1 cellular context compared by ENCODE assay signal in the genomic region with DNA sequence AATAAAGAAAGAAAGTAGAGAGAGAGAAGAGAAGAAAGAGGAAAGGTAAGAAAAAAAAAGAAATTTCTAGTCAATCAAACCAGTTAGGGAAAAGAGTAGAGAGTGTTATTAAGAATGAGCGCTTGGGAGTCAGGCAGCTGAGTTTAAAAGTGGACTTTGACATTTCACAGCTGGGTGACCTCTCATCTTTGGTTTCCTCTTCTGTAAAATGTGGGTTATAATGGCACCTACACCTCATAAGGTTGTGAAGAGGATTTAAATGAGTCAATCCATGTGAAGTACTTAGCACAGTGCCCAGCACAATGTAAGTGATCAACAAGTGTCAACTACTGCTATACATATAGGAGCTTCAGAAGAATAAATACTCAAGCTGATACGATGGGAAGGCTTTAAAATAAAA.
TF ChIP-seq lines count a peak whose summit lies in the region.

No MANE protein-coding gene starts in this region.

TF ChIP-seq in GM12878, 131 proteins besides CTCF, POLR2A, EP300 and RAD21 (continued from another document):
- TF ChIP-seq, protein P1, sequence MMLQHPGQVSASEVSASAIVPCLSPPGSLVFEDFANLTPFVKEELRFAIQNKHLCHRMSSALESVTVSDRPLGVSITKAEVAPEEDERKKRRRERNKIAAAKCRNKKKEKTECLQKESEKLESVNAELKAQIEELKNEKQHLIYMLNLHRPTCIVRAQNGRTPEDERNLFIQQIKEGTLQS (IDR thresholded peaks at IDR 0.05; ENCODE audit: borderline replicate concordance, extremely low read depth, low read depth, low read length), result no peak
- TF ChIP-seq BRCA1 (IDR thresholded peaks at IDR 0.05; ENCODE audit: low read depth, low read length) (no peak), LARP7 (IDR thresholded peaks at IDR 0.05) (no peak), NR2C1 (IDR thresholded peaks at IDR 0.05) (peak; percentile 57; the same call in 1 of the 2 replicates), NFIC (IDR thresholded peaks at IDR 0.05; ENCODE audit: low read depth, low read length) (no peak), RELA (IDR thresholded peaks at IDR 0.05; ENCODE audit: borderline replicate concordance, partially characterized antibody) (no peak), CHD1 (IDR thresholded peaks at IDR 0.05; ENCODE audit: low read depth, low read length) (no peak), KDM1A (IDR thresholded peaks at IDR 0.05; ENCODE audit: borderline replicate concordance) (no peak), STAT1 (conservative IDR thresholded peaks at IDR 0.05) (no peak), IKZF2 (IDR thresholded peaks at IDR 0.05) (peak; percentile 46 to 67; a peak in 2 of 4 replicates), RB1 (IDR thresholded peaks at IDR 0.05; ENCODE audit: borderline replicate concordance) (no peak), GABPA (IDR thresholded peaks at IDR 0.05; ENCODE audit: low read depth) (no peak), EED (IDR thresholded peaks at IDR 0.05; ENCODE audit: low read depth) (no peak), WRNIP1 (IDR thresholded peaks at IDR 0.05; ENCODE audit: borderline replicate concordance, low read depth, low read length) (no peak), MTA3 (IDR thresholded peaks at IDR 0.05; ENCODE audit: borderline replicate concordance, low read length) (no peak), JUND (IDR thresholded peaks at IDR 0.05; ENCODE audit: low read depth, low read length) (no peak), CBFB (IDR thresholded peaks at IDR 0.05; ENCODE audit: low read depth) (no peak), RFX5 (IDR thresholded peaks at IDR 0.05; ENCODE audit: low read depth, low read length) (no peak), SPI1 (IDR thresholded peaks at IDR 0.05; ENCODE audit: borderline replicate concordance, insufficient read depth, low read depth, low read length) (no peak)
- TF ChIP-seq, protein P2, sequence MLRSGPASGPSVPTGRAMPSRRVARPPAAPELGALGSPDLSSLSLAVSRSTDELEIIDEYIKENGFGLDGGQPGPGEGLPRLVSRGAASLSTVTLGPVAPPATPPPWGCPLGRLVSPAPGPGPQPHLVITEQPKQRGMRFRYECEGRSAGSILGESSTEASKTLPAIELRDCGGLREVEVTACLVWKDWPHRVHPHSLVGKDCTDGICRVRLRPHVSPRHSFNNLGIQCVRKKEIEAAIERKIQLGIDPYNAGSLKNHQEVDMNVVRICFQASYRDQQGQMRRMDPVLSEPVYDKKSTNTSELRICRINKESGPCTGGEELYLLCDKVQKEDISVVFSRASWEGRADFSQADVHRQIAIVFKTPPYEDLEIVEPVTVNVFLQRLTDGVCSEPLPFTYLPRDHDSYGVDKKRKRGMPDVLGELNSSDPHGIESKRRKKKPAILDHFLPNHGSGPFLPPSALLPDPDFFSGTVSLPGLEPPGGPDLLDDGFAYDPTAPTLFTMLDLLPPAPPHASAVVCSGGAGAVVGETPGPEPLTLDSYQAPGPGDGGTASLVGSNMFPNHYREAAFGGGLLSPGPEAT (IDR thresholded peaks at IDR 0.05; ENCODE audit: low read depth), result 0 out of 2 replicates have a peak, but pooled peaks have one; percentile 23
- TF ChIP-seq, protein P3, sequence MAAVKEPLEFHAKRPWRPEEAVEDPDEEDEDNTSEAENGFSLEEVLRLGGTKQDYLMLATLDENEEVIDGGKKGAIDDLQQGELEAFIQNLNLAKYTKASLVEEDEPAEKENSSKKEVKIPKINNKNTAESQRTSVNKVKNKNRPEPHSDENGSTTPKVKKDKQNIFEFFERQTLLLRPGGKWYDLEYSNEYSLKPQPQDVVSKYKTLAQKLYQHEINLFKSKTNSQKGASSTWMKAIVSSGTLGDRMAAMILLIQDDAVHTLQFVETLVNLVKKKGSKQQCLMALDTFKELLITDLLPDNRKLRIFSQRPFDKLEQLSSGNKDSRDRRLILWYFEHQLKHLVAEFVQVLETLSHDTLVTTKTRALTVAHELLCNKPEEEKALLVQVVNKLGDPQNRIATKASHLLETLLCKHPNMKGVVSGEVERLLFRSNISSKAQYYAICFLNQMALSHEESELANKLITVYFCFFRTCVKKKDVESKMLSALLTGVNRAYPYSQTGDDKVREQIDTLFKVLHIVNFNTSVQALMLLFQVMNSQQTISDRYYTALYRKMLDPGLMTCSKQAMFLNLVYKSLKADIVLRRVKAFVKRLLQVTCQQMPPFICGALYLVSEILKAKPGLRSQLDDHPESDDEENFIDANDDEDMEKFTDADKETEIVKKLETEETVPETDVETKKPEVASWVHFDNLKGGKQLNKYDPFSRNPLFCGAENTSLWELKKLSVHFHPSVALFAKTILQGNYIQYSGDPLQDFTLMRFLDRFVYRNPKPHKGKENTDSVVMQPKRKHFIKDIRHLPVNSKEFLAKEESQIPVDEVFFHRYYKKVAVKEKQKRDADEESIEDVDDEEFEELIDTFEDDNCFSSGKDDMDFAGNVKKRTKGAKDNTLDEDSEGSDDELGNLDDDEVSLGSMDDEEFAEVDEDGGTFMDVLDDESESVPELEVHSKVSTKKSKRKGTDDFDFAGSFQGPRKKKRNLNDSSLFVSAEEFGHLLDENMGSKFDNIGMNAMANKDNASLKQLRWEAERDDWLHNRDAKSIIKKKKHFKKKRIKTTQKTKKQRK (IDR thresholded peaks at IDR 0.05; ENCODE audit: low read depth, low read length), result no peak
- TF ChIP-seq, protein P4, sequence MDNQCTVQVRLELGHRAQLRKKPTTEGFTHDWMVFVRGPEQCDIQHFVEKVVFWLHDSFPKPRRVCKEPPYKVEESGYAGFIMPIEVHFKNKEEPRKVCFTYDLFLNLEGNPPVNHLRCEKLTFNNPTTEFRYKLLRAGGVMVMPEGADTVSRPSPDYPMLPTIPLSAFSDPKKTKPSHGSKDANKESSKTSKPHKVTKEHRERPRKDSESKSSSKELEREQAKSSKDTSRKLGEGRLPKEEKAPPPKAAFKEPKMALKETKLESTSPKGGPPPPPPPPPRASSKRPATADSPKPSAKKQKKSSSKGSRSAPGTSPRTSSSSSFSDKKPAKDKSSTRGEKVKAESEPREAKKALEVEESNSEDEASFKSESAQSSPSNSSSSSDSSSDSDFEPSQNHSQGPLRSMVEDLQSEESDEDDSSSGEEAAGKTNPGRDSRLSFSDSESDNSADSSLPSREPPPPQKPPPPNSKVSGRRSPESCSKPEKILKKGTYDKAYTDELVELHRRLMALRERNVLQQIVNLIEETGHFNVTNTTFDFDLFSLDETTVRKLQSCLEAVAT (IDR thresholded peaks at IDR 0.05), result peak; percentile 39; the same call in 1 of the 2 replicates
- TF ChIP-seq, protein P5, sequence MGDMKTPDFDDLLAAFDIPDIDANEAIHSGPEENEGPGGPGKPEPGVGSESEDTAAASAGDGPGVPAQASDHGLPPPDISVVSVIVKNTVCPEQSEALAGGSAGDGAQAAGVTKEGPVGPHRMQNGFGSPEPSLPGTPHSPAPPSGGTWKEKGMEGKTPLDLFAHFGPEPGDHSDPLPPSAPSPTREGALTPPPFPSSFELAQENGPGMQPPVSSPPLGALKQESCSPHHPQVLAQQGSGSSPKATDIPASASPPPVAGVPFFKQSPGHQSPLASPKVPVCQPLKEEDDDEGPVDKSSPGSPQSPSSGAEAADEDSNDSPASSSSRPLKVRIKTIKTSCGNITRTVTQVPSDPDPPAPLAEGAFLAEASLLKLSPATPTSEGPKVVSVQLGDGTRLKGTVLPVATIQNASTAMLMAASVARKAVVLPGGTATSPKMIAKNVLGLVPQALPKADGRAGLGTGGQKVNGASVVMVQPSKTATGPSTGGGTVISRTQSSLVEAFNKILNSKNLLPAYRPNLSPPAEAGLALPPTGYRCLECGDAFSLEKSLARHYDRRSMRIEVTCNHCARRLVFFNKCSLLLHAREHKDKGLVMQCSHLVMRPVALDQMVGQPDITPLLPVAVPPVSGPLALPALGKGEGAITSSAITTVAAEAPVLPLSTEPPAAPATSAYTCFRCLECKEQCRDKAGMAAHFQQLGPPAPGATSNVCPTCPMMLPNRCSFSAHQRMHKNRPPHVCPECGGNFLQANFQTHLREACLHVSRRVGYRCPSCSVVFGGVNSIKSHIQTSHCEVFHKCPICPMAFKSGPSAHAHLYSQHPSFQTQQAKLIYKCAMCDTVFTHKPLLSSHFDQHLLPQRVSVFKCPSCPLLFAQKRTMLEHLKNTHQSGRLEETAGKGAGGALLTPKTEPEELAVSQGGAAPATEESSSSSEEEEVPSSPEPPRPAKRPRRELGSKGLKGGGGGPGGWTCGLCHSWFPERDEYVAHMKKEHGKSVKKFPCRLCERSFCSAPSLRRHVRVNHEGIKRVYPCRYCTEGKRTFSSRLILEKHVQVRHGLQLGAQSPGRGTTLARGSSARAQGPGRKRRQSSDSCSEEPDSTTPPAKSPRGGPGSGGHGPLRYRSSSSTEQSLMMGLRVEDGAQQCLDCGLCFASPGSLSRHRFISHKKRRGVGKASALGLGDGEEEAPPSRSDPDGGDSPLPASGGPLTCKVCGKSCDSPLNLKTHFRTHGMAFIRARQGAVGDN (IDR thresholded peaks at IDR 0.05), result no peak
- TF ChIP-seq, protein P6, sequence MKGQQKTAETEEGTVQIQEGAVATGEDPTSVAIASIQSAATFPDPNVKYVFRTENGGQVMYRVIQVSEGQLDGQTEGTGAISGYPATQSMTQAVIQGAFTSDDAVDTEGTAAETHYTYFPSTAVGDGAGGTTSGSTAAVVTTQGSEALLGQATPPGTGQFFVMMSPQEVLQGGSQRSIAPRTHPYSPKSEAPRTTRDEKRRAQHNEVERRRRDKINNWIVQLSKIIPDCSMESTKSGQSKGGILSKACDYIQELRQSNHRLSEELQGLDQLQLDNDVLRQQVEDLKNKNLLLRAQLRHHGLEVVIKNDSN (IDR thresholded peaks at IDR 0.05; ENCODE audit: borderline replicate concordance, extremely low read length, insufficient read depth, low read depth, low read length), result no peak
TF ChIP-seq in GM12878: peak in this region for 13.
